Comparison of ENCODE assay signal across 1 cellular context in the genomic region with DNA sequence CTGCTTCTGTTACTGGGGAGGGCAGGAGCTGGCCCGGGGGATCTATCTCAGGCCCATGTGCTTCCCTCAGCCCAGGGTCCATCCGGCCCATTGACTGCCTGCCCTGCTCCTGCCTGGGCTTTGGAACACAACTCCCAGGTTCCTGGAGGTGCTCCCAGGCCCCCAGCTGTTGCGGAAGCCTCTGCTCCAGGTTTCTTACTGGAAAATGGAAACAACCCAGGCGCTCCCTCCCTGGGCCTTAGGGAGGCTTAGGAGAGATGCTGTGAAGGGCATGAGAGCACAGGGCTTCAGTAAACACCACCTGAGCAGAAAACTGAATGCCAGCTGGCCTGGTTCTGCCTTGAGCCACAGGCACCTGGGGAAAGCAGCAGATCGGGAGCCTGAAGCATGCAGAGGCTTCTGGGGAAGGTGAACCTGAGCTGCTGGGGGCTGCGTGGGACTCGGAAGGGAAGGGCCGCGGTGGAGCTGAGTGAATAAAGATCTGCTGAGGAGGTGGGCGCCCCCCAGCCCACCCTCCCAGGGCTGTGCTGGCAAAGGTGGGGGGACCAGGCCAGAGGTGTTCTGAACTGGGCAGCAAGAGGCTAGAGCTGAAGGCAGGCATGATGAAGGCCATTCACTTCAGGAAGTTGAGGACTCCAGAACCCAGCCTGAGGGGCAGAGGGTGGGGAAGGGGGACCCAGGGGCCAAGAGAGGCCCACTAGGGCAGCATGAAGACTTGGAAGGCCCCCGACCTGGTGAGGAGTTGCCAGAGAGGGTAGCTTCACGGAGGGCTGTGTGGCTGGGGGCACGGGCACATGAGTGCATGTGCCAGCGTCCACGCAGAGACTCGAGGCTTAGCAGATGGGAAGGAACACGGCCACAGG.
TF ChIP-seq lines count a peak whose summit lies in the region.

No MANE protein-coding gene starts in this region.

TF ChIP-seq in HepG2, 621 proteins besides CTCF, POLR2A, EP300 and RAD21 (continued from another document):
- TF ChIP-seq, protein P1, sequence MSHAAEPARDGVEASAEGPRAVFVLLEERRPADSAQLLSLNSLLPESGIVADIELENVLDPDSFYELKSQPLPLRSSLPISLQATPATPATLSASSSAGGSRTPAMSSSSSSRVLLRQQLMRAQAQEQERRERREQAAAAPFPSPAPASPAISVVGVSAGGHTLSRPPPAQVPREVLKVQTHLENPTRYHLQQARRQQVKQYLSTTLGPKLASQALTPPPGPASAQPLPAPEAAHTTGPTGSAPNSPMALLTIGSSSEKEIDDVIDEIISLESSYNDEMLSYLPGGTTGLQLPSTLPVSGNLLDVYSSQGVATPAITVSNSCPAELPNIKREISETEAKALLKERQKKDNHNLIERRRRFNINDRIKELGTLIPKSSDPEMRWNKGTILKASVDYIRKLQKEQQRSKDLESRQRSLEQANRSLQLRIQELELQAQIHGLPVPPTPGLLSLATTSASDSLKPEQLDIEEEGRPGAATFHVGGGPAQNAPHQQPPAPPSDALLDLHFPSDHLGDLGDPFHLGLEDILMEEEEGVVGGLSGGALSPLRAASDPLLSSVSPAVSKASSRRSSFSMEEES (CRISPR knock-in tag; IDR thresholded peaks at IDR 0.05): no peak
- TF ChIP-seq ZNF430 (CRISPR knock-in tag; IDR thresholded peaks at IDR 0.05) (no peak), PAX8 (CRISPR knock-in tag; IDR thresholded peaks at IDR 0.05; ENCODE audit: borderline replicate concordance) (no peak), ZNF350 (CRISPR knock-in tag; IDR thresholded peaks at IDR 0.05; ENCODE audit: borderline replicate concordance, low read depth) (no peak), ZNF431 (CRISPR knock-in tag; IDR thresholded peaks at IDR 0.05; ENCODE audit: borderline replicate concordance, low read depth) (no peak), RBM22 (optimal IDR thresholded peaks at IDR 0.05; ENCODE audit: low read length) (peak; percentile 3), ZNF552 (CRISPR knock-in tag; IDR thresholded peaks at IDR 0.05; ENCODE audit: borderline replicate concordance) (no peak), AGO2 (optimal IDR thresholded peaks at IDR 0.05; ENCODE audit: low read depth, low read length) (peak; percentile 13), RFXANK (CRISPR knock-in tag; IDR thresholded peaks at IDR 0.05) (no peak)
- TF ChIP-seq, protein P2, sequence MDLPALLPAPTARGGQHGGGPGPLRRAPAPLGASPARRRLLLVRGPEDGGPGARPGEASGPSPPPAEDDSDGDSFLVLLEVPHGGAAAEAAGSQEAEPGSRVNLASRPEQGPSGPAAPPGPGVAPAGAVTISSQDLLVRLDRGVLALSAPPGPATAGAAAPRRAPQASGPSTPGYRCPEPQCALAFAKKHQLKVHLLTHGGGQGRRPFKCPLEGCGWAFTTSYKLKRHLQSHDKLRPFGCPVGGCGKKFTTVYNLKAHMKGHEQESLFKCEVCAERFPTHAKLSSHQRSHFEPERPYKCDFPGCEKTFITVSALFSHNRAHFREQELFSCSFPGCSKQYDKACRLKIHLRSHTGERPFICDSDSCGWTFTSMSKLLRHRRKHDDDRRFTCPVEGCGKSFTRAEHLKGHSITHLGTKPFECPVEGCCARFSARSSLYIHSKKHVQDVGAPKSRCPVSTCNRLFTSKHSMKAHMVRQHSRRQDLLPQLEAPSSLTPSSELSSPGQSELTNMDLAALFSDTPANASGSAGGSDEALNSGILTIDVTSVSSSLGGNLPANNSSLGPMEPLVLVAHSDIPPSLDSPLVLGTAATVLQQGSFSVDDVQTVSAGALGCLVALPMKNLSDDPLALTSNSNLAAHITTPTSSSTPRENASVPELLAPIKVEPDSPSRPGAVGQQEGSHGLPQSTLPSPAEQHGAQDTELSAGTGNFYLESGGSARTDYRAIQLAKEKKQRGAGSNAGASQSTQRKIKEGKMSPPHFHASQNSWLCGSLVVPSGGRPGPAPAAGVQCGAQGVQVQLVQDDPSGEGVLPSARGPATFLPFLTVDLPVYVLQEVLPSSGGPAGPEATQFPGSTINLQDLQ (CRISPR knock-in tag; IDR thresholded peaks at IDR 0.05): no peak
- TF ChIP-seq, protein P3, sequence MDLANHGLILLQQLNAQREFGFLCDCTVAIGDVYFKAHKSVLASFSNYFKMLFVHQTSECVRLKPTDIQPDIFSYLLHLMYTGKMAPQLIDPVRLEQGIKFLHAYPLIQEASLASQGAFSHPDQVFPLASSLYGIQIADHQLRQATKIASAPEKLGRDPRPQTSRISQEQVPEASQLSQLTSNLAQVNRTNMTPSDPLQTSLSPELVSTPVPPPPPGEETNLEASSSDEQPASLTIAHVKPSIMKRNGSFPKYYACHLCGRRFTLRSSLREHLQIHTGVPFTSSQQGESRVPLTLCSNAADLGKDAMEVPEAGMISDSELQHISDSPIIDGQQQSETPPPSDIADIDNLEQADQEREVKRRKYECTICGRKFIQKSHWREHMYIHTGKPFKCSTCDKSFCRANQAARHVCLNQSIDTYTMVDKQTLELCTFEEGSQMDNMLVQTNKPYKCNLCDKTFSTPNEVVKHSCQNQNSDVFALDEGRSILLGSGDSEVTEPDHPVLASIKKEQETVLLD (CRISPR knock-in tag; IDR thresholded peaks at IDR 0.05; ENCODE audit: low read depth): no peak
